Comparison of ENCODE assay signal across 27 cellular contexts in the genomic region with DNA sequence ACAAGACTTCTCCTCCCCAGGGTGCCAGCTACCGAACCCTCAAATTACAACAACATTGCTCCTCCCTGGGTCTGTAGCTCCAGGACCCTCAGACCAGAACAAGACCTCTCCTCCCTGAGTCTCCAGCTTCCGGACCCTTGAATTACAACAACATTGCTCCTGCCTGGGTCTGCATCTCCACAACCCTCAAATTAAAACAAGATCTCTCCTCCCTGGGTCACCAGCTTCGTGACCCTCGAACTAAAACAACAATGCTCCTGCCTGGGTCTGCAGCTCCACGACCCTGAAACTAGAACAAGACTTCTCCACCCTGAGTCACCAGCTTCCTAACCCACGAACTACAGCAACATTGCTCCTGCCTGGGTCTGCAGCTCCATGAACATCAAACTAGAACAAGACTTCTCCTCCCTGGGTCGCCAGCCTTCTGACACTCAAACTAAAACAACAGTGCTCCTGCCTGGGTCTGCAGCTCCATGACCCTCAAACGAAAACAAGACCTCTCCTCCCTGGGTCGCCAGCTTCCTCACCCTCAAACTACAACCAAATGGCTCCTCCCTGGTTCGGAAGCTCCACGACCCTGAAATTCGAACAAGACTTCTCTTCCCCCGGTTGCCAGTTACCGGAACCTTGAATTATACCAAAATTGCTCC.
"Had no signal": no experiment of that assay in that cellular context is flagged by ENCODE, and none has a peak within 500 bp of the region (broad histone marks: within the 10 kb centered on the region; RNA-seq: fewer than 3 reads in every experiment).

No MANE protein-coding gene starts in this region.

- H3K27ac Mint-ChIP-seq: natural killer cell treated with Interleukin-12 subunit alpha and Interleukin-12 subunit beta and Interleukin-15 and Interleukin-18, amount 100 ng/mL, for 72 hours; nephron progenitor cell; progenitor cell of endocrine pancreas; stimulated activated effector memory CD8-positive, alpha-beta T cell treated with anti-CD3 and anti-CD28 coated beads, Interleukin-12 subunit alpha, Interleukin-12 subunit beta, amount 100 ng/mL, for 72 hours; stimulated activated naive B cell treated with anti-CD40 and anti-IgM and Interleukin-4, amounts not matched to agents 10 μg/mL and 1 μg/mL and 100 μg/mL, for 72 hours; type B pancreatic cell had no signal

- H3K36me3 Mint-ChIP-seq: naive thymus-derived CD8-positive, alpha-beta T cell; natural killer cell treated with Interleukin-12 subunit alpha and Interleukin-12 subunit beta and Interleukin-15 and Interleukin-18, amount 100 ng/mL, for 72 hours; stimulated activated naive B cell treated with anti-CD40 and anti-IgM and Interleukin-4, amounts not matched to agents 10 μg/mL and 1 μg/mL and 100 μg/mL, for 72 hours; type B pancreatic cell had no signal

- H3K9me3 Mint-ChIP-seq: naive thymus-derived CD8-positive, alpha-beta T cell; natural killer cell treated with Interleukin-12 subunit alpha and Interleukin-12 subunit beta and Interleukin-15 and Interleukin-18, amount 100 ng/mL, for 72 hours; neural crest cell; stimulated activated effector memory CD8-positive, alpha-beta T cell treated with anti-CD3 and anti-CD28 coated beads, Interleukin-12 subunit alpha, Interleukin-12 subunit beta, amount 100 ng/mL, for 72 hours; stimulated activated naive B cell treated with anti-CD40 and anti-IgM and Interleukin-4, amounts not matched to agents 10 μg/mL and 1 μg/mL and 100 μg/mL, for 72 hours; stimulated activated naive CD8-positive, alpha-beta T cell treated with anti-CD3 and anti-CD28 coated beads, Interleukin-15, amount 100 ng/mL, for 72 hours; type B pancreatic cell had no signal

- DNase-seq: naive thymus-derived CD8-positive, alpha-beta T cell; nephron progenitor cell; nucleus accumbens; ovary; psoas muscle; right cardiac atrium; right lobe of liver; sigmoid colon; small intestine; stimulated activated CD4-positive, alpha-beta T cell treated with anti-CD3 and anti-CD28 coated beads, Interleukin-15, amount 100 ng/mL, for 24 hours; stimulated activated CD4-positive, alpha-beta T cell treated with anti-CD3 and anti-CD28 coated beads, Interleukin-2, amount 100 ng/mL, for 24 hours; stimulated activated CD4-positive, alpha-beta T cell treated with anti-CD3 and anti-CD28 coated beads, Interleukin-2, amount 100 ng/mL, for 48 hours; stimulated activated CD4-positive, alpha-beta T cell treated with anti-CD3 and anti-CD28 coated beads, Interleukin-4, amount 100 ng/mL, for 24 hours; stimulated activated naive B cell treated with anti-CD40 and anti-IgM and Interleukin-4, amounts not matched to agents 10 μg/mL and 1 μg/mL and 100 μg/mL, for 72 hours; stimulated activated naive CD8-positive, alpha-beta T cell treated with anti-CD3 and anti-CD28 coated beads, Interleukin-15, amount 100 ng/mL, for 72 hours; stimulated activated naive CD8-positive, alpha-beta T cell treated with anti-CD3 and anti-CD28 coated beads, Interleukin-15, Interleukin-2, amounts not matched to agents 100 U/mL and 50 U/mL, for 24 hours; substantia nigra; testis; tibial artery; transverse colon; upper lobe of right lung; uterus had no signal

- H3K4me3 Mint-ChIP-seq: naive thymus-derived CD8-positive, alpha-beta T cell; natural killer cell treated with Interleukin-12 subunit alpha and Interleukin-12 subunit beta and Interleukin-15 and Interleukin-18, amount 100 ng/mL, for 72 hours; neural crest cell; stimulated activated effector memory CD8-positive, alpha-beta T cell treated with anti-CD3 and anti-CD28 coated beads, Interleukin-12 subunit alpha, Interleukin-12 subunit beta, amount 100 ng/mL, for 72 hours; stimulated activated naive B cell treated with anti-CD40 and anti-IgM and Interleukin-4, amounts not matched to agents 10 μg/mL and 1 μg/mL and 100 μg/mL, for 72 hours; stimulated activated naive CD8-positive, alpha-beta T cell treated with anti-CD3 and anti-CD28 coated beads, Interleukin-15, amount 100 ng/mL, for 72 hours; type B pancreatic cell had no signal

- H3K4me1 Mint-ChIP-seq: neural crest cell; stimulated activated effector memory CD8-positive, alpha-beta T cell treated with anti-CD3 and anti-CD28 coated beads, Interleukin-12 subunit alpha, Interleukin-12 subunit beta, amount 100 ng/mL, for 72 hours; stimulated activated naive B cell treated with anti-CD40 and anti-IgM and Interleukin-4, amounts not matched to agents 10 μg/mL and 1 μg/mL and 100 μg/mL, for 72 hours; stimulated activated naive CD8-positive, alpha-beta T cell treated with anti-CD3 and anti-CD28 coated beads, Interleukin-15, amount 100 ng/mL, for 72 hours had no signal

- FAIRE-seq: small intestine had no signal
